ENCODE assay signal across 9 cellular contexts in genomic region chr10:80357000-80357803, GRCh38. TPM values are rescaled to one million over a fixed set of nuclear protein-coding genes. Genes with fewer than 3 reads are reported as not detected.
DNase-seq lines count a peak whose midpoint lies in the region; ATAC-seq, FAIRE-seq and TF ChIP-seq lines count a peak whose summit lies in the region.
"Had no signal": no experiment of that assay in that cellular context is flagged by ENCODE, and none has a peak within 500 bp of the region (broad histone marks: within the 10 kb centered on the region; RNA-seq: fewer than 3 reads in every experiment).

No MANE protein-coding gene starts in this region.

- no peaks in the 10 kb centered on the region for H3K9me3 Mint-ChIP-seq in activated naive CD4-positive, alpha-beta T cell treated with anti-CD3 and anti-CD28 coated beads, Interleukin-2, amount 50 U/mL, for 72 hours
- no peaks in the 10 kb centered on the region for H3K9me3 Mint-ChIP-seq in stimulated activated naive CD8-positive, alpha-beta T cell treated with anti-CD3 and anti-CD28 coated beads, Interleukin-15, Interleukin-2, amounts not matched to agents 100 ng/mL and 50 ng/mL, for 24 hours

- no peak overlapping the region for H3K9ac ChIP-seq in keratinocyte (ENCODE audit: control insufficient read depth, extremely low read depth, insufficient read depth, low read length)

- no peak for TF ChIP-seq CTCF in keratinocyte (optimal IDR thresholded peaks at IDR 0.05 in 1 of 3, IDR thresholded peaks at IDR 0.05 in 1 of 3, conservative IDR thresholded peaks at IDR 0.05 in 1 of 3; ENCODE audit: extremely low read depth in 1 of 3, insufficient read depth in 2 of 3, low read length in 3 of 3)

- no peaks in the 10 kb centered on the region for H3K79me2 ChIP-seq in keratinocyte (ENCODE audit: control insufficient read depth, insufficient read depth, low read length)

- no peaks in the 10 kb centered on the region for H4K20me1 ChIP-seq in keratinocyte (ENCODE audit: control insufficient read depth, extremely low read depth, insufficient read depth, low read length)

- H3K27ac Mint-ChIP-seq in activated naive CD4-positive, alpha-beta T cell treated with anti-CD3 and anti-CD28 coated beads, Interleukin-2, amount 50 U/mL, for 72 hours, result no peak overlapping the region
- no peak overlapping the region for H3K27ac Mint-ChIP-seq in stimulated activated naive CD8-positive, alpha-beta T cell treated with anti-CD3 and anti-CD28 coated beads, Interleukin-15, Interleukin-2, amounts not matched to agents 100 ng/mL and 50 ng/mL, for 24 hours

- H3K4me1 Mint-ChIP-seq in stimulated activated naive CD8-positive, alpha-beta T cell treated with anti-CD3 and anti-CD28 coated beads, Interleukin-15, Interleukin-2, amounts not matched to agents 100 ng/mL and 50 ng/mL, for 24 hours (ENCODE audit: low read depth), result peaks cover 8% of the 10 kb centered on the region

- H3K9me3 ChIP-seq in keratinocyte (ENCODE audit: control insufficient read depth, low read depth, low read length), result no peaks in the 10 kb centered on the region

- peak overlapping the region; percentile 64 for H3K4me3 Mint-ChIP-seq in stimulated activated naive CD8-positive, alpha-beta T cell treated with anti-CD3 and anti-CD28 coated beads, Interleukin-15, Interleukin-2, amounts not matched to agents 100 ng/mL and 50 ng/mL, for 24 hours

- DNase-seq in NCI-H1105 treated with DMSO at 0.1 percent for 48 hours (lab: John Stamatoyannopoulos, UW) (peak; percentile 42), keratinocyte (ENCODE audit: low read depth, low spot score) (no peak), cerebellum (ENCODE audit: low spot score) (no peak)
- DNase-seq in activated naive CD4-positive, alpha-beta T cell treated with anti-CD3 and anti-CD28 coated beads, Interleukin-2, amount 50 U/mL, for 72 hours (ENCODE audit: low spot score in 2 of 2), result no peak

- H3K4me2 ChIP-seq in keratinocyte (ENCODE audit: control insufficient read depth, extremely low read depth, insufficient read depth, low read depth, low read length), result peak overlapping the region; percentile 51

- no peaks in the 10 kb centered on the region for H3K36me3 ChIP-seq in keratinocyte (ENCODE audit: control insufficient read depth in 2 of 2, extremely low read depth in 1 of 2, insufficient read depth in 2 of 2, low read length in 2 of 2)

- peaks cover 11% of the 10 kb centered on the region for H3K27me3 ChIP-seq in keratinocyte (ENCODE audit: control insufficient read depth, extremely low read depth, insufficient read depth, low read length)

- peaks cover 22% of the 10 kb centered on the region for H3K27me3 Mint-ChIP-seq in stimulated activated naive CD8-positive, alpha-beta T cell treated with anti-CD3 and anti-CD28 coated beads, Interleukin-15, Interleukin-2, amounts not matched to agents 100 ng/mL and 50 ng/mL, for 24 hours

- no peaks in the 10 kb centered on the region for H3K36me3 Mint-ChIP-seq in activated naive CD4-positive, alpha-beta T cell treated with anti-CD3 and anti-CD28 coated beads, Interleukin-2, amount 50 U/mL, for 72 hours
- H3K36me3 Mint-ChIP-seq in stimulated activated naive CD8-positive, alpha-beta T cell treated with anti-CD3 and anti-CD28 coated beads, Interleukin-15, Interleukin-2, amounts not matched to agents 100 ng/mL and 50 ng/mL, for 24 hours (ENCODE audit: low read depth), result no peaks in the 10 kb centered on the region

- dilution Hi-C loops in keratinocyte (cut with MboI; ENCODE audit: extremely low pct_ligation_motif_present, low sequenced_read_pairs), result loop anchor here (25.0 kb wide), 1 partner anchor 95 kb away; no protein-coding TSS in a partner anchor

- no peak for FAIRE-seq in keratinocyte (lab: Jason Lieb, UNC)

- H3K27ac ChIP-seq in keratinocyte (ENCODE audit: control insufficient read depth, insufficient read depth, low read length), result no peak overlapping the region

- ATAC-seq in activated naive CD4-positive, alpha-beta T cell treated with anti-CD3 and anti-CD28 coated beads, Interleukin-2, amount 50 U/mL, for 72 hours, result peak; percentile 22 to 27
- ATAC-seq in GM19467 (IDR thresholded peaks at IDR 0.05; ENCODE audit: unreplicated experiment) (no peak), GM18511 (IDR thresholded peaks at IDR 0.05; ENCODE audit: unreplicated experiment) (no peak)

- H3K4me1 ChIP-seq in keratinocyte (ENCODE audit: control insufficient read depth, extremely low read depth, insufficient read depth, low read length), result no peaks in the 10 kb centered on the region

- H3K9me1 ChIP-seq in keratinocyte (ENCODE audit: control insufficient read depth, extremely low read depth, insufficient read depth, low read length), result no peaks in the 10 kb centered on the region

- H3K4me3 ChIP-seq in keratinocyte (ENCODE audit: control insufficient read depth in 2 of 3, extremely low read depth in 1 of 3, insufficient read depth in 2 of 3, low read depth in 1 of 3, low read length in 3 of 3), result peak overlapping the region in 2 of 3 experiments; percentile 4 to 25

- H2AFZ ChIP-seq in keratinocyte (ENCODE audit: control insufficient read depth, low read length), result no peak overlapping the region

RNA-seq across cellular contexts. Expression of gene DYDC2, which starts 0.6 kb away (rescaled TPM):
- total RNA-seq in activated naive CD4-positive, alpha-beta T cell treated with anti-CD3 and anti-CD28 coated beads, Interleukin-2, amount 50 U/mL, for 72 hours, result not detected
- polyA plus RNA-seq in keratinocyte, result not detected in 3 replicates
- not detected for polyA plus RNA-seq in keratinocyte (2011; ENCODE audit: low read depth)
- 0.19 TPM in 1 of 2 replicates, not detected in the other for polyA plus RNA-seq in keratinocyte (2011; cell fraction: cytosol; rRNA removed)
- not detected in 2 replicates for polyA plus RNA-seq in keratinocyte (2011; cell fraction: nucleus; rRNA removed)
- polyA plus RNA-seq in keratinocyte (2012; ENCODE audit: low replicate concordance), result not detected in 2 replicates
- not detected in 3 replicates for polyA minus RNA-seq in keratinocyte
- polyA minus RNA-seq in keratinocyte (2011; cell fraction: cytosol; rRNA and poly(A)+ RNA removed), result not detected
- not detected in 2 replicates for polyA minus RNA-seq in keratinocyte (2011; cell fraction: nucleus; rRNA and poly(A)+ RNA removed)
- 1.2 TPM for total RNA-seq in cerebellum

RNA-seq across cellular contexts. Expression of gene DYDC1, which starts 0.6 kb away (rescaled TPM):
- not detected for total RNA-seq in activated naive CD4-positive, alpha-beta T cell treated with anti-CD3 and anti-CD28 coated beads, Interleukin-2, amount 50 U/mL, for 72 hours
- not detected in 3 replicates for polyA plus RNA-seq in keratinocyte
- polyA plus RNA-seq in keratinocyte (2011; ENCODE audit: low read depth), result not detected
- not detected in 2 replicates for polyA plus RNA-seq in keratinocyte (2011; cell fraction: cytosol; rRNA removed)
- polyA plus RNA-seq in keratinocyte (2011; cell fraction: nucleus; rRNA removed), result not detected in 2 replicates
- not detected in 2 replicates for polyA plus RNA-seq in keratinocyte (2012; ENCODE audit: low replicate concordance)
- polyA minus RNA-seq in keratinocyte, result not detected in 3 replicates
- not detected for polyA minus RNA-seq in keratinocyte (2011; cell fraction: cytosol; rRNA and poly(A)+ RNA removed)
- not detected in 2 replicates for polyA minus RNA-seq in keratinocyte (2011; cell fraction: nucleus; rRNA and poly(A)+ RNA removed)
- total RNA-seq in cerebellum, result not detected
- total RNA-seq: dermis microvascular lymphatic vessel endothelial cell, HT1080 had no signal

RNA-seq across cellular contexts. Expression of gene PRXL2A, which starts 51.1 kb away (rescaled TPM):
- 10 to 100 TPM; 15.1 to 18.5 TPM for total RNA-seq in activated naive CD4-positive, alpha-beta T cell treated with anti-CD3 and anti-CD28 coated beads, Interleukin-2, amount 50 U/mL, for 72 hours
- 50.2 to 71.6 TPM (median 53.3 TPM) in 3 replicates for polyA plus RNA-seq in keratinocyte
- polyA plus RNA-seq in keratinocyte (2011; ENCODE audit: low read depth), result 28.2 TPM
- 40.1 and 45.4 TPM in 2 replicates for polyA plus RNA-seq in keratinocyte (2011; cell fraction: cytosol; rRNA removed)
- 39.3 and 51.0 TPM in 2 replicates for polyA plus RNA-seq in keratinocyte (2011; cell fraction: nucleus; rRNA removed)
- polyA plus RNA-seq in keratinocyte (2012; ENCODE audit: low replicate concordance), result 36.5 and 39.4 TPM in 2 replicates
- 7.6 to 27.0 TPM (median 20.6 TPM) in 3 replicates for polyA minus RNA-seq in keratinocyte
- polyA minus RNA-seq in keratinocyte (2011; cell fraction: cytosol; rRNA and poly(A)+ RNA removed), result 16.5 TPM
- 11.3 and 24.3 TPM in 2 replicates for polyA minus RNA-seq in keratinocyte (2011; cell fraction: nucleus; rRNA and poly(A)+ RNA removed)
- 36.8 TPM for total RNA-seq in cerebellum

Comparison
In these comparisons a context has a peak if more than half of its experiments do, and no peak if none do; other contexts are left out.
1. ATAC-seq: peak in activated naive CD4-positive, alpha-beta T cell treated with anti-CD3 and anti-CD28 coated beads, Interleukin-2, amount 50 U/mL, for 72 hours (2 of 2); none in GM19467 (single experiment) and GM18511 (single experiment).